In the genomic region with DNA sequence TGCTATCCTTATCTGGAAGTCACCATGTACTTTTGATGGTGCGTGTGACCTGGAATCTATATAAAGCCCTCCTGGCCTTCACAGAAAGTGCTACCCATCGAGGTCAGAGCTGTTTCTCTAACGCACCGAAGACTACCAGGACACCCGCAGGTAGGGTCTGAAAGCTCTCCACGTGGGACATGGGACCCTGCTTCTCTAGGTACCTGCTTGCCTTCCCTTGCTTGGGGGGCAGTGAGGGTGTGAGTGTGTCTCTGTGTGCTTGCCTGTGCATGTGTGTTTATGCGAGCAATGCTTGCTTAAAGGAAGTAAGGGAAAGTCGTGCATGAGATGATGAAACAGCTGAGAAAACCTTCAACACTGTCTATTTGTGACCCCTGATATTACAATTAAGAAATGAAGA, we compare ENCODE assay signal across 18 cellular contexts.
DNase-seq lines count a peak whose midpoint lies in the region; ATAC-seq and TF ChIP-seq lines count a peak whose summit lies in the region.
"Had no signal": no experiment of that assay in that cellular context is flagged by ENCODE, and none has a peak within 500 bp of the region (broad histone marks: within the 10 kb centered on the region; RNA-seq: fewer than 3 reads in every experiment).

No MANE protein-coding gene starts in this region.

- no peaks in the 10 kb centered on the region for H4K20me1 ChIP-seq in BLaER1
- no peaks in the 10 kb centered on the region for H4K20me1 ChIP-seq in BLaER1 treated with 17β-estradiol and CSF1 and Interleukin-3, amounts not matched to agents 10 nM and 100 nM

- H3K14ac ChIP-seq in neuronal stem cell (ENCODE audit: low read length), result no peak overlapping the region

- DNase-seq in endodermal cell, result peak; percentile 22
- no peak for DNase-seq in neuronal stem cell (ENCODE audit: low spot score)
- no peak for DNase-seq in KBM-7
- DNase-seq in hippocampal formation (lab: John Stamatoyannopoulos, UW), result no peak
- DNase-seq in NCI-H526 (lab: John Stamatoyannopoulos, UW), result no peak
- DNase-seq: CD4-positive, alpha-beta T cell; CD8-positive, alpha-beta memory T cell; DMS 273 treated with DMSO at 0.1 percent for 48 hours; DMS79; EL; GDM1; GOT3 had no signal

- H3K27me3 ChIP-seq in BLaER1, result no peaks in the 10 kb centered on the region
- no peaks in the 10 kb centered on the region for H3K27me3 ChIP-seq in BLaER1 treated with 17β-estradiol and CSF1 and Interleukin-3, amounts not matched to agents 10 nM and 100 nM
- no peaks in the 10 kb centered on the region for H3K27me3 ChIP-seq in endodermal cell (ENCODE audit: control insufficient read depth, insufficient read depth, low read length, poor library complexity, severe bottlenecking)
- no peaks in the 10 kb centered on the region for H3K27me3 ChIP-seq in neuronal stem cell (ENCODE audit: control insufficient read depth in 3 of 3, insufficient read depth in 3 of 3, low read depth in 1 of 3, low read length in 3 of 3)

- no peak overlapping the region for H3K4ac ChIP-seq in neuronal stem cell (ENCODE audit: low read length)

- H4K91ac ChIP-seq in neuronal stem cell (ENCODE audit: low read depth, low read length, poor library complexity), result no peak overlapping the region

- no peaks in the 10 kb centered on the region for H3K79me1 ChIP-seq in neuronal stem cell (ENCODE audit: low read depth, low read length)

- no peak overlapping the region for H4K8ac ChIP-seq in neuronal stem cell (ENCODE audit: low read depth, low read length)

- no peak overlapping the region for H2AFZ ChIP-seq in neuronal stem cell (ENCODE audit: low read length)

- H2BK5ac ChIP-seq in neuronal stem cell (ENCODE audit: low read length), result no peak overlapping the region

- no peak overlapping the region for H3K23ac ChIP-seq in neuronal stem cell (ENCODE audit: low read depth, low read length, poor library complexity)

- no peak overlapping the region for H2BK12ac ChIP-seq in neuronal stem cell (ENCODE audit: low read length)

- TF ChIP-seq CTCF in endodermal cell (conservative IDR thresholded peaks at IDR 0.05), result no peak

- H3K9ac ChIP-seq in BLaER1 (no peak overlapping the region), endodermal cell (ENCODE audit: extremely low read depth, low read length, poor library complexity, severe bottlenecking) (no peak overlapping the region), neuronal stem cell (ENCODE audit: low read depth, low read length, poor library complexity) (no peak overlapping the region)
- H3K9ac ChIP-seq in BLaER1 treated with 17β-estradiol and CSF1 and Interleukin-3, amounts not matched to agents 10 nM and 100 nM, result no peak overlapping the region

- H2BK120ac ChIP-seq in neuronal stem cell (ENCODE audit: low read depth, low read length), result no peak overlapping the region

- WGBS in endodermal cell (ENCODE audit: insufficient coverage in 1 of 2, insufficient read length in 1 of 2), 2 experiments, result 89 to 97% methylated on average over 6 to 8 of the region's 8 CpGs
- no CpG with 5 or more reads among the region's 8 CpGs for WGBS in neuronal stem cell (ENCODE audit: extremely low coverage in 2 of 2, insufficient read length in 2 of 2, insufficient replicate concordance in 1 of 2), 2 donors

- no peak for ATAC-seq in HG03432 (IDR thresholded peaks at IDR 0.05; ENCODE audit: unreplicated experiment)
- ATAC-seq: GM12878 had no signal

- no peak overlapping the region for H2BK15ac ChIP-seq in neuronal stem cell (ENCODE audit: low read length)

- no peak overlapping the region for H3K4me3 ChIP-seq in BLaER1
- H3K4me3 ChIP-seq in BLaER1 treated with 17β-estradiol and CSF1 and Interleukin-3, amounts not matched to agents 10 nM and 100 nM, result no peak overlapping the region
- H3K4me3 ChIP-seq in endodermal cell (ENCODE audit: low read length), result no peak overlapping the region
- no peak overlapping the region for H3K4me3 ChIP-seq in neuronal stem cell (ENCODE audit: low read length in 2 of 2)
- H3K4me3 ChIP-seq: GM12878, HAP-1 had no signal

- peak overlapping the region; percentile 27 for H3K18ac ChIP-seq in neuronal stem cell (ENCODE audit: low read length)

- H3K4me1 Mint-ChIP-seq in endodermal cell, result no peaks in the 10 kb centered on the region
- H3K4me1 Mint-ChIP-seq: CD14-positive monocyte; CD8-positive, alpha-beta memory T cell had no signal

- no peak overlapping the region for H3K27ac ChIP-seq in BLaER1
- no peak overlapping the region for H3K27ac ChIP-seq in BLaER1 treated with 17β-estradiol and CSF1 and Interleukin-3, amounts not matched to agents 10 nM and 100 nM
- H3K27ac ChIP-seq in endodermal cell (ENCODE audit: low read depth, low read length), result no peak overlapping the region
- H3K27ac ChIP-seq in neuronal stem cell (replicated peaks; ENCODE audit: low read length), result no peak overlapping the region

- no peak overlapping the region for H3K27ac Mint-ChIP-seq in endodermal cell
- H3K27ac Mint-ChIP-seq: CD14-positive monocyte; CD4-positive, alpha-beta T cell; CD8-positive, alpha-beta memory T cell had no signal

- H3K27me3 Mint-ChIP-seq in endodermal cell (ENCODE audit: insufficient read depth), result peaks cover 2% of the 10 kb centered on the region

- peaks cover 8% of the 10 kb centered on the region for H3K4me1 ChIP-seq in BLaER1
- H3K4me1 ChIP-seq in BLaER1 treated with 17β-estradiol and CSF1 and Interleukin-3, amounts not matched to agents 10 nM and 100 nM, result peaks cover 0 to 12% (median 8%) of the 10 kb centered on the region in 10 experiments; a peak in 12 of 20 replicates
- H3K4me1 ChIP-seq in endodermal cell (ENCODE audit: control insufficient read depth, insufficient read depth, low read length), result no peaks in the 10 kb centered on the region
- H3K4me1 ChIP-seq in neuronal stem cell (ENCODE audit: control insufficient read depth in 2 of 2, insufficient read depth in 1 of 2, low read depth in 1 of 2, low read length in 2 of 2), result no peaks in the 10 kb centered on the region
- H3K4me1 ChIP-seq: HAP-1 had no signal

- H3K9me3 ChIP-seq in BLaER1 (no peaks in the 10 kb centered on the region), endodermal cell (ENCODE audit: control insufficient read depth, low read length) (no peaks in the 10 kb centered on the region), neuronal stem cell (replicated peaks in 1 of 2; ENCODE audit: control insufficient read depth in 2 of 2, insufficient read depth in 1 of 2, low read depth in 1 of 2, low read length in 2 of 2) (no peaks in the 10 kb centered on the region)
- peaks cover 0 to 21% (median 0%) of the 10 kb centered on the region in 11 experiments; a peak in 4 of 22 replicates for H3K9me3 ChIP-seq in BLaER1 treated with 17β-estradiol and CSF1 and Interleukin-3, amounts not matched to agents 10 nM and 100 nM (replicated peaks in 1 of 11)
- H3K9me3 ChIP-seq: HAP-1 had no signal

- H3K36me3 ChIP-seq in BLaER1 (no peaks in the 10 kb centered on the region), endodermal cell (ENCODE audit: control insufficient read depth, insufficient read depth, low read length) (no peaks in the 10 kb centered on the region), neuronal stem cell (replicated peaks in 1 of 2; ENCODE audit: control insufficient read depth in 2 of 2, insufficient read depth in 2 of 2, low read length in 2 of 2) (no peaks in the 10 kb centered on the region)
- no peaks in the 10 kb centered on the region for H3K36me3 ChIP-seq in BLaER1 treated with 17β-estradiol and CSF1 and Interleukin-3, amounts not matched to agents 10 nM and 100 nM
- H3K36me3 ChIP-seq: HAP-1 had no signal

- H3K4me2 ChIP-seq in BLaER1 (0 out of 2 replicates have a peak overlapping the region, but pooled peaks have one; percentile 16), neuronal stem cell (ENCODE audit: insufficient read depth, low read length, poor library complexity, severe bottlenecking) (no peak overlapping the region)
- peak overlapping the region in 8 of 11 experiments; percentile 13 to 43 (median 23); a peak in 6 of 22 replicates for H3K4me2 ChIP-seq in BLaER1 treated with 17β-estradiol and CSF1 and Interleukin-3, amounts not matched to agents 10 nM and 100 nM

- peaks cover 7% of the 10 kb centered on the region for H3K9me3 Mint-ChIP-seq in endodermal cell
- H3K9me3 Mint-ChIP-seq: CD4-positive, alpha-beta T cell; CD8-positive, alpha-beta memory T cell had no signal

- H3K36me3 Mint-ChIP-seq in endodermal cell (ENCODE audit: low read depth), result no peaks in the 10 kb centered on the region
- H3K36me3 Mint-ChIP-seq: CD14-positive monocyte; CD8-positive, alpha-beta memory T cell had no signal

- no peak overlapping the region for H2AK5ac ChIP-seq in neuronal stem cell (ENCODE audit: low read depth, low read length)

- in situ Hi-C loops in KBM-7 (cut with MboI; ENCODE audit: low pct_unique_long_range_greater_than_20kb, low sequenced_read_pairs), result no loop called here

- H3K4me3 Mint-ChIP-seq in endodermal cell, result no peak overlapping the region
- H3K4me3 Mint-ChIP-seq: CD14-positive monocyte; CD4-positive, alpha-beta T cell; CD8-positive, alpha-beta memory T cell had no signal
